ENCODE assay signal across 1 cellular context in the genomic region with DNA sequence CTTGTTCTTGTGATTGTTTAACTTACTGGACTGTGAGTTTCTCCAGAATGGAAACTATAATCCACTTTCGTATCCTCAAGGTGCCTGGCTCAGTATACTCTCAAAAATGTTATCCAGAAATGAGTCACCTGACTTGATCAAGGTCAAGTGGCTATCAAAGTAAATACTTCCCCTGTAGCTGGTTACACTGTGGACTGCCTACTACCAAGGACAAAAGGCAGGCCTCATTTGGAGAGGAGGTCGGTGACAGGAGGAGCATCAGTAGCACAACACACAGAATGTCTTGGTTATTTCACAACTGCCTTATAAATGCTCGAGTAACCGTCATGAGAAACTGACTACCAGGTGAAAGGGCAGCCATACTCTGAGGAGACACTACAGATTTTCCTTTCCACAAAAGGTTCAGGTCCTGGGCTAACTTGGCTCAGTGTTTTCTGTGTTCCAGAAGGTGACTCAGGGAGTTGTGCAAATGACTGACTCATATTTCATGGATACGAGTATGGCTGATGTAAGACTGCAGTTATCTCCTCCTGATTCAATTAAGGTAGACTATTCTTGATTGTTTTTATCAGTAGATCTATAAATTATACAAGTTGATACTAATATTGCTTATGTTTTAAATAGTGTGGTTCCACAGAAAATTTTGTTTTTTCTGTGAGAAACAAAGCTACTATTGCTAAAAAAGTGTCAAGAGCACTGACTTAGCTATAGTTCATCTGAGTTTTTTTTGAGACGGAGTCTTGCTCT.
A peak's percentile ranks its signal among the peaks of the same experiment; 100 is the strongest.
TF ChIP-seq lines count a peak whose summit lies in the region.

No MANE protein-coding gene starts in this region.

TF ChIP-seq in K562, 482 proteins besides CTCF, POLR2A, EP300 and RAD21 (continued from another document and continues in another):
- no peak for TF ChIP-seq ETV1 (tag; conservative IDR thresholded peaks at IDR 0.05; ENCODE audit: low read depth)
- 0 out of 4 replicates have a peak, but pooled peaks of 1 of the 2 experiments have one; percentile 49 for TF ChIP-seq ARNT (IDR thresholded peaks at IDR 0.05)
- TF ChIP-seq ZNF830 (CRISPR knock-in tag; IDR thresholded peaks at IDR 0.05), result no peak
- TF ChIP-seq FOXK2 (conservative IDR thresholded peaks at IDR 0.05 in 1 of 2, IDR thresholded peaks at IDR 0.05 in 1 of 2; ENCODE audit: low read depth in 2 of 2), result no peak
- TF ChIP-seq, protein P1, sequence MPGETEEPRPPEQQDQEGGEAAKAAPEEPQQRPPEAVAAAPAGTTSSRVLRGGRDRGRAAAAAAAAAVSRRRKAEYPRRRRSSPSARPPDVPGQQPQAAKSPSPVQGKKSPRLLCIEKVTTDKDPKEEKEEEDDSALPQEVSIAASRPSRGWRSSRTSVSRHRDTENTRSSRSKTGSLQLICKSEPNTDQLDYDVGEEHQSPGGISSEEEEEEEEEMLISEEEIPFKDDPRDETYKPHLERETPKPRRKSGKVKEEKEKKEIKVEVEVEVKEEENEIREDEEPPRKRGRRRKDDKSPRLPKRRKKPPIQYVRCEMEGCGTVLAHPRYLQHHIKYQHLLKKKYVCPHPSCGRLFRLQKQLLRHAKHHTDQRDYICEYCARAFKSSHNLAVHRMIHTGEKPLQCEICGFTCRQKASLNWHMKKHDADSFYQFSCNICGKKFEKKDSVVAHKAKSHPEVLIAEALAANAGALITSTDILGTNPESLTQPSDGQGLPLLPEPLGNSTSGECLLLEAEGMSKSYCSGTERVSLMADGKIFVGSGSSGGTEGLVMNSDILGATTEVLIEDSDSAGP (CRISPR knock-in tag; IDR thresholded peaks at IDR 0.05), result no peak
- no peak for TF ChIP-seq ZNF212 (CRISPR knock-in tag; IDR thresholded peaks at IDR 0.05)
- TF ChIP-seq, protein P2, sequence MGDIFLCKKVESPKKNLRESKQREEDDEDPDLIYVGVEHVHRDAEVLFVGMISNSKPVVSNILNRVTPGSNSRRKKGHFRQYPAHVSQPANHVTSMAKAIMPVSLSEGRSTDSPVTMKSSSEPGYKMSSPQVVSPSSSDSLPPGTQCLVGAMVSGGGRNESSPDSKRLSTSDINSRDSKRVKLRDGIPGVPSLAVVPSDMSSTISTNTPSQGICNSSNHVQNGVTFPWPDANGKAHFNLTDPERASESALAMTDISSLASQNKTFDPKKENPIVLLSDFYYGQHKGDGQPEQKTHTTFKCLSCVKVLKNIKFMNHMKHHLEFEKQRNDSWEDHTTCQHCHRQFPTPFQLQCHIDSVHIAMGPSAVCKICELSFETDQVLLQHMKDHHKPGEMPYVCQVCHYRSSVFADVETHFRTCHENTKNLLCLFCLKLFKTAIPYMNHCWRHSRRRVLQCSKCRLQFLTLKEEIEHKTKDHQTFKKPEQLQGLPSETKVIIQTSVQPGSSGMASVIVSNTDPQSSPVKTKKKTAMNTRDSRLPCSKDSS (IDR thresholded peaks at IDR 0.05; ENCODE audit: low read depth, partially characterized antibody), result no peak
- TF ChIP-seq ARID1B (IDR thresholded peaks at IDR 0.05), result peak; percentile 80
- no peak for TF ChIP-seq ESRRB (CRISPR knock-in tag; IDR thresholded peaks at IDR 0.05; ENCODE audit: borderline replicate concordance)
- peak; percentile 37; the same call in 1 of the 2 replicates for TF ChIP-seq HINFP (tag; conservative IDR thresholded peaks at IDR 0.05; ENCODE audit: low read depth)
- TF ChIP-seq ZNF589 (CRISPR knock-in tag; IDR thresholded peaks at IDR 0.05; ENCODE audit: low read depth), result peak; percentile 45; the same call in 1 of the 2 replicates
- peak in 1 of 2 experiments; percentile 10; a peak in 1 of 4 replicates for TF ChIP-seq RCOR1 (IDR thresholded peaks at IDR 0.05; ENCODE audit: borderline replicate concordance in 1 of 2, low read depth in 2 of 2, low read length in 2 of 2)
- no peak for TF ChIP-seq TCF7 (IDR thresholded peaks at IDR 0.05; ENCODE audit: borderline replicate concordance)
- TF ChIP-seq SMARCC2 (IDR thresholded peaks at IDR 0.05; ENCODE audit: low read depth), result peak; percentile 79; the same call in 1 of the 2 replicates
- no peak for TF ChIP-seq NR2C2 (CRISPR knock-in tag; IDR thresholded peaks at IDR 0.05)
- TF ChIP-seq NR2C2 (tag; IDR thresholded peaks at IDR 0.05), result peak; percentile 60; the same call in 1 of the 2 replicates
- peak; percentile 78 for TF ChIP-seq ZNF316 (IDR thresholded peaks at IDR 0.05)
- TF ChIP-seq, protein P3, sequence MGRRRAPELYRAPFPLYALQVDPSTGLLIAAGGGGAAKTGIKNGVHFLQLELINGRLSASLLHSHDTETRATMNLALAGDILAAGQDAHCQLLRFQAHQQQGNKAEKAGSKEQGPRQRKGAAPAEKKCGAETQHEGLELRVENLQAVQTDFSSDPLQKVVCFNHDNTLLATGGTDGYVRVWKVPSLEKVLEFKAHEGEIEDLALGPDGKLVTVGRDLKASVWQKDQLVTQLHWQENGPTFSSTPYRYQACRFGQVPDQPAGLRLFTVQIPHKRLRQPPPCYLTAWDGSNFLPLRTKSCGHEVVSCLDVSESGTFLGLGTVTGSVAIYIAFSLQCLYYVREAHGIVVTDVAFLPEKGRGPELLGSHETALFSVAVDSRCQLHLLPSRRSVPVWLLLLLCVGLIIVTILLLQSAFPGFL (CRISPR knock-in tag; IDR thresholded peaks at IDR 0.05), result no peak
- no peak for TF ChIP-seq IRF2 (CRISPR knock-in tag; IDR thresholded peaks at IDR 0.05)
- peak; percentile 93 for TF ChIP-seq JUND (IDR thresholded peaks at IDR 0.05; ENCODE audit: borderline replicate concordance, low read depth, low read length)
- peak; percentile 95 for TF ChIP-seq JUND (tag; IDR thresholded peaks at IDR 0.05; ENCODE audit: borderline replicate concordance, low read depth, low read length)
- TF ChIP-seq MAFK (IDR thresholded peaks at IDR 0.05; ENCODE audit: low read length), result peak; percentile 68; the same call in 1 of the 2 replicates
- TF ChIP-seq SOX6 (IDR thresholded peaks at IDR 0.05), result 0 out of 2 replicates have a peak, but pooled peaks have one; percentile 38
- TF ChIP-seq LEF1 (IDR thresholded peaks at IDR 0.05), result peak; percentile 16; the same call in 1 of the 2 replicates
- TF ChIP-seq HDAC3 (IDR thresholded peaks at IDR 0.05; ENCODE audit: borderline replicate concordance, partially characterized antibody), result peak; percentile 32
- TF ChIP-seq PKNOX1 (IDR thresholded peaks at IDR 0.05), result peak; percentile 54
- peak; percentile 36; the same call in 1 of the 2 replicates for TF ChIP-seq POLR2AphosphoS2 (IDR thresholded peaks at IDR 0.05; ENCODE audit: low read length)
- no peak; the same call in 1 of the 2 replicates for TF ChIP-seq NCOR1 (IDR thresholded peaks at IDR 0.05)
- peak; percentile 77 for TF ChIP-seq NFE2 (IDR thresholded peaks at IDR 0.05; ENCODE audit: low read depth)
- peak; percentile 91 for TF ChIP-seq CEBPG (CRISPR knock-in tag; IDR thresholded peaks at IDR 0.05)
- peak; percentile 91 to 96 for TF ChIP-seq CEBPG (tag; conservative IDR thresholded peaks at IDR 0.05 in 1 of 2, IDR thresholded peaks at IDR 0.05 in 1 of 2)
- TF ChIP-seq, protein P4, sequence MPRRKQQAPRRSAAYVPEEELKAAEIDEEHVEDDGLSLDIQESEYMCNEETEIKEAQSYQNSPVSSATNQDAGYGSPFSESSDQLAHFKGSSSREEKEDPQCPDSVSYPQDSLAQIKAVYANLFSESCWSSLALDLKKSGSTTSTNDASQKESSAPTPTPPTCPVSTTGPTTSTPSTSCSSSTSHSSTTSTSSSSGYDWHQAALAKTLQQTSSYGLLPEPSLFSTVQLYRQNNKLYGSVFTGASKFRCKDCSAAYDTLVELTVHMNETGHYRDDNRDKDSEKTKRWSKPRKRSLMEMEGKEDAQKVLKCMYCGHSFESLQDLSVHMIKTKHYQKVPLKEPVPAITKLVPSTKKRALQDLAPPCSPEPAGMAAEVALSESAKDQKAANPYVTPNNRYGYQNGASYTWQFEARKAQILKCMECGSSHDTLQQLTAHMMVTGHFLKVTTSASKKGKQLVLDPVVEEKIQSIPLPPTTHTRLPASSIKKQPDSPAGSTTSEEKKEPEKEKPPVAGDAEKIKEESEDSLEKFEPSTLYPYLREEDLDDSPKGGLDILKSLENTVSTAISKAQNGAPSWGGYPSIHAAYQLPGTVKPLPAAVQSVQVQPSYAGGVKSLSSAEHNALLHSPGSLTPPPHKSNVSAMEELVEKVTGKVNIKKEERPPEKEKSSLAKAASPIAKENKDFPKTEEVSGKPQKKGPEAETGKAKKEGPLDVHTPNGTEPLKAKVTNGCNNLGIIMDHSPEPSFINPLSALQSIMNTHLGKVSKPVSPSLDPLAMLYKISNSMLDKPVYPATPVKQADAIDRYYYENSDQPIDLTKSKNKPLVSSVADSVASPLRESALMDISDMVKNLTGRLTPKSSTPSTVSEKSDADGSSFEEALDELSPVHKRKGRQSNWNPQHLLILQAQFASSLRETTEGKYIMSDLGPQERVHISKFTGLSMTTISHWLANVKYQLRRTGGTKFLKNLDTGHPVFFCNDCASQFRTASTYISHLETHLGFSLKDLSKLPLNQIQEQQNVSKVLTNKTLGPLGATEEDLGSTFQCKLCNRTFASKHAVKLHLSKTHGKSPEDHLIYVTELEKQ (CRISPR knock-in tag; IDR thresholded peaks at IDR 0.05), result no peak
- TF ChIP-seq SRSF3 (IDR thresholded peaks at IDR 0.05; ENCODE audit: insufficient read depth, low read length), result no peak
- TF ChIP-seq, protein P5, sequence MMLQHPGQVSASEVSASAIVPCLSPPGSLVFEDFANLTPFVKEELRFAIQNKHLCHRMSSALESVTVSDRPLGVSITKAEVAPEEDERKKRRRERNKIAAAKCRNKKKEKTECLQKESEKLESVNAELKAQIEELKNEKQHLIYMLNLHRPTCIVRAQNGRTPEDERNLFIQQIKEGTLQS (IDR thresholded peaks at IDR 0.05), result peak; percentile 97
- TF ChIP-seq, protein P5 (CRISPR knock-in tag; conservative IDR thresholded peaks at IDR 0.05), result no peak
- TF ChIP-seq HDAC2 (IDR thresholded peaks at IDR 0.05), result 0 out of 2 replicates have a peak, but pooled peaks have one; percentile 57
- peak; percentile 49; the same call in 1 of the 2 replicates for TF ChIP-seq ZEB2 (IDR thresholded peaks at IDR 0.05)
- TF ChIP-seq, protein P6, sequence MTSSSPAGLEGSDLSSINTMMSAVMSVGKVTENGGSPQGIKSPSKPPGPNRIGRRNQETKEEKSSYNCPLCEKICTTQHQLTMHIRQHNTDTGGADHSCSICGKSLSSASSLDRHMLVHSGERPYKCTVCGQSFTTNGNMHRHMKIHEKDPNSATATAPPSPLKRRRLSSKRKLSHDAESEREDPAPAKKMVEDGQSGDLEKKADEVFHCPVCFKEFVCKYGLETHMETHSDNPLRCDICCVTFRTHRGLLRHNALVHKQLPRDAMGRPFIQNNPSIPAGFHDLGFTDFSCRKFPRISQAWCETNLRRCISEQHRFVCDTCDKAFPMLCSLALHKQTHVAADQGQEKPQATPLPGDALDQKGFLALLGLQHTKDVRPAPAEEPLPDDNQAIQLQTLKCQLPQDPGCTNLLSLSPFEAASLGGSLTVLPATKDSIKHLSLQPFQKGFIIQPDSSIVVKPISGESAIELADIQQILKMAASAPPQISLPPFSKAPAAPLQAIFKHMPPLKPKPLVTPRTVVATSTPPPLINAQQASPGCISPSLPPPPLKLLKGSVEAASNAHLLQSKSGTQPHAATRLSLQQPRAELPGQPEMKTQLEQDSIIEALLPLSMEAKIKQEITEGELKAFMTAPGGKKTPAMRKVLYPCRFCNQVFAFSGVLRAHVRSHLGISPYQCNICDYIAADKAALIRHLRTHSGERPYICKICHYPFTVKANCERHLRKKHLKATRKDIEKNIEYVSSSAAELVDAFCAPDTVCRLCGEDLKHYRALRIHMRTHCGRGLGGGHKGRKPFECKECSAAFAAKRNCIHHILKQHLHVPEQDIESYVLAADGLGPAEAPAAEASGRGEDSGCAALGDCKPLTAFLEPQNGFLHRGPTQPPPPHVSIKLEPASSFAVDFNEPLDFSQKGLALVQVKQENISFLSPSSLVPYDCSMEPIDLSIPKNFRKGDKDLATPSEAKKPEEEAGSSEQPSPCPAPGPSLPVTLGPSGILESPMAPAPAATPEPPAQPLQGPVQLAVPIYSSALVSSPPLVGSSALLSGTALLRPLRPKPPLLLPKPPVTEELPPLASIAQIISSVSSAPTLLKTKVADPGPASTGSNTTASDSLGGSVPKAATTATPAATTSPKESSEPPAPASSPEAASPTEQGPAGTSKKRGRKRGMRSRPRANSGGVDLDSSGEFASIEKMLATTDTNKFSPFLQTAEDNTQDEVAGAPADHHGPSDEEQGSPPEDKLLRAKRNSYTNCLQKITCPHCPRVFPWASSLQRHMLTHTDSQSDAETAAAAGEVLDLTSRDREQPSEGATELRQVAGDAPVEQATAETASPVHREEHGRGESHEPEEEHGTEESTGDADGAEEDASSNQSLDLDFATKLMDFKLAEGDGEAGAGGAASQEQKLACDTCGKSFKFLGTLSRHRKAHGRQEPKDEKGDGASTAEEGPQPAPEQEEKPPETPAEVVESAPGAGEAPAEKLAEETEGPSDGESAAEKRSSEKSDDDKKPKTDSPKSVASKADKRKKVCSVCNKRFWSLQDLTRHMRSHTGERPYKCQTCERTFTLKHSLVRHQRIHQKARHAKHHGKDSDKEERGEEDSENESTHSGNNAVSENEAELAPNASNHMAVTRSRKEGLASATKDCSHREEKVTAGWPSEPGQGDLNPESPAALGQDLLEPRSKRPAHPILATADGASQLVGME (CRISPR knock-in tag; IDR thresholded peaks at IDR 0.05), result no peak
- TF ChIP-seq ILF3 (IDR thresholded peaks at IDR 0.05; ENCODE audit: borderline replicate concordance), result 0 out of 2 replicates have a peak, but pooled peaks have one; percentile 28
